In genomic region chr13:27627377-27627776, GRCh38 we compare ENCODE assay signal across 22 cellular contexts.
"Had no signal": no experiment of that assay in that cellular context is flagged by ENCODE, and none has a peak within 500 bp of the region (broad histone marks: within the 10 kb centered on the region; RNA-seq: fewer than 3 reads in every experiment).

No MANE protein-coding gene starts in this region.

- ATAC-seq: esophagus mucosa; left lung; naive thymus-derived CD8-positive, alpha-beta T cell; stimulated activated memory B cell treated with anti-CD40 and anti-IgM and Interleukin-4, amounts not matched to agents 10 μg/mL and 1 μg/mL and 100 μg/mL, for 72 hours had no signal

- H3K36me3 ChIP-seq: breast epithelium, ovary, prostate gland had no signal

- DNase-seq: activated CD4-positive, CD25-positive, alpha-beta regulatory T cell treated with anti-CD3 and anti-CD28 coated beads, Interleukin-2, amount 50 U/mL, for 72 hours; activated naive CD4-positive, alpha-beta T cell treated with Interleukin-2 at 50 U/mL for 16 hours; activated naive CD8-positive, alpha-beta T cell treated with anti-CD3 and anti-CD28 coated beads, Interleukin-2, amount 10 ng/mL, durations not matched to agents 7 days and 5 days; activated T-cell treated with anti-CD3 and anti-CD28 coated beads, Interleukin-2, amount 50 U/mL, for 24 hours; amniotic stem cell; effector memory CD4-positive, alpha-beta T cell; hippocampal formation; kidney glomerular epithelial cell; left lung; naive thymus-derived CD8-positive, alpha-beta T cell; ovary; stomach had no signal

- H3K9me3 ChIP-seq: breast epithelium, left lung, neutrophil, ovary, prostate gland, stomach, suprapubic skin, tibial nerve had no signal

- H3K27me3 ChIP-seq: breast epithelium, left lung, neutrophil, ovary, stomach, suprapubic skin, tibial nerve had no signal

- H3K4me3 ChIP-seq: breast epithelium, left lung, lung, ovary, prostate gland, stomach, suprapubic skin, tibial nerve had no signal

- H3K27ac ChIP-seq: breast epithelium, left lung, neutrophil, ovary, prostate gland, stomach, suprapubic skin, tibial nerve had no signal

- H3K27me3 Mint-ChIP-seq: activated naive CD8-positive, alpha-beta T cell treated with anti-CD3 and anti-CD28 coated beads, Interleukin-2, amount 10 ng/mL, durations not matched to agents 7 days and 5 days; activated T-cell treated with anti-CD3 and anti-CD28 coated beads, Interleukin-2, amount 50 U/mL, for 24 hours; central memory CD8-positive, alpha-beta T cell; naive thymus-derived CD8-positive, alpha-beta T cell; stimulated activated memory B cell treated with anti-CD40 and anti-IgM and Interleukin-4, amounts not matched to agents 10 μg/mL and 1 μg/mL and 100 μg/mL, for 72 hours had no signal

- H3K4me1 ChIP-seq: breast epithelium had no signal

- H3K9me3 Mint-ChIP-seq: activated naive CD8-positive, alpha-beta T cell treated with anti-CD3 and anti-CD28 coated beads, Interleukin-2, amount 10 ng/mL, durations not matched to agents 7 days and 5 days; activated T-cell treated with anti-CD3 and anti-CD28 coated beads, Interleukin-2, amount 50 U/mL, for 24 hours; central memory CD8-positive, alpha-beta T cell; mesothelial cell of epicardium; naive thymus-derived CD8-positive, alpha-beta T cell; stimulated activated memory B cell treated with anti-CD40 and anti-IgM and Interleukin-4, amounts not matched to agents 10 μg/mL and 1 μg/mL and 100 μg/mL, for 72 hours had no signal

- H3K27ac Mint-ChIP-seq: activated naive CD8-positive, alpha-beta T cell treated with anti-CD3 and anti-CD28 coated beads, Interleukin-2, amount 10 ng/mL, durations not matched to agents 7 days and 5 days; activated T-cell treated with anti-CD3 and anti-CD28 coated beads, Interleukin-2, amount 50 U/mL, for 24 hours; mesothelial cell of epicardium; stimulated activated memory B cell treated with anti-CD40 and anti-IgM and Interleukin-4, amounts not matched to agents 10 μg/mL and 1 μg/mL and 100 μg/mL, for 72 hours had no signal

- H3K4me3 Mint-ChIP-seq: activated naive CD8-positive, alpha-beta T cell treated with anti-CD3 and anti-CD28 coated beads, Interleukin-2, amount 10 ng/mL, durations not matched to agents 7 days and 5 days; activated T-cell treated with anti-CD3 and anti-CD28 coated beads, Interleukin-2, amount 50 U/mL, for 24 hours; central memory CD8-positive, alpha-beta T cell; mesothelial cell of epicardium; naive thymus-derived CD8-positive, alpha-beta T cell; stimulated activated memory B cell treated with anti-CD40 and anti-IgM and Interleukin-4, amounts not matched to agents 10 μg/mL and 1 μg/mL and 100 μg/mL, for 72 hours had no signal
